In the genomic region with DNA sequence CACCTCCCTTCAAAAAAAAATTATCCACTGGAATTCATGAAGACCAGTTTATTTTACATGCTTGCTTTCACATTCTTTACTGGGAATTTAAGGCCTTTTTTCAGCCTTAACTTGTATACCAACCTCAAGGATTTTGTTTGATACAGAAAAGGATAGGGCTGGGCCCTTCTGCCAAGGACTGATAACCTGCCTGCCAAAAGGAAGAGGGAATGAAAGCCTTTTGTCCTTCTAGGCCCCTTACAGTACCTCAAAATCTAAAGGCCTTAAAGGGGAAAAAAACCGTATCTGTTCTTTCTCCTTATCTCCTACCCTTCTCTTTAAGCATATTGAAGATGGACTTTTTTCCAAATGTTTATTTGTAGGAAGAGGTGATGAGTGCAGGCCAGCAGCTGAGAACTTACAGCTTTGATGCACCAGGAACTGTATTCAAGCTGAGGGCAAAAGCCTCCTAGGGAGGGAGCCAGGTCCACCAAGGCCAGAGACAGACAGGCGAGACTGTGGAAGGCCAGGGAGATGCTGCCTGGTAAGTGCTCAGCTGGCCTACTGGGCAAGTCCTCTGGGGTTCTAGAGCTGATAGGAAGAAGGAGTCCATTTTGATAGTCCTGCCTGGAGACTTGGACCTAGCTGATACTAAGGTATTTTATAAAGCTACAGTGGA, we compare ENCODE assay signal across 17 cellular contexts. TPM values are rescaled to one million over a fixed set of nuclear protein-coding genes. Genes with fewer than 3 reads are reported as not detected.
DNase-seq lines count a peak whose midpoint lies in the region; ATAC-seq, FAIRE-seq and TF ChIP-seq lines count a peak whose summit lies in the region.
"Had no signal": no experiment of that assay in that cellular context is flagged by ENCODE, and none has a peak within 500 bp of the region (broad histone marks: within the 10 kb centered on the region; RNA-seq: fewer than 3 reads in every experiment).

No MANE protein-coding gene starts in this region.

- H2BK5ac ChIP-seq in H1 (ENCODE audit: low read depth, low read length): no peak overlapping the region

- H3K9me3 ChIP-seq in H1 (ENCODE audit: insufficient read depth in 2 of 2, low read depth in 1 of 2, low read length in 1 of 2): no peaks in the 10 kb centered on the region
- H3K9me3 ChIP-seq: gastroesophageal sphincter had no signal

- TF ChIP-seq RAD21 in H1 (IDR thresholded peaks at IDR 0.05 in 1 of 2, conservative IDR thresholded peaks at IDR 0.05 in 1 of 2; ENCODE audit: low read depth in 2 of 2, low read length in 2 of 2): no peak

- peaks cover 3% of the 10 kb centered on the region for H3K4me1 Mint-ChIP-seq in activated T-cell treated with anti-CD3 and anti-CD28 coated beads, Interleukin-2, amount 50 U/mL, for 72 hours (ENCODE audit: low read depth)
- H3K4me1 Mint-ChIP-seq in stimulated activated effector memory CD8-positive, alpha-beta T cell treated with anti-CD3 and anti-CD28 coated beads, Interleukin-12 subunit alpha, Interleukin-12 subunit beta, amount 100 ng/mL, for 72 hours: peaks cover 49% of the 10 kb centered on the region

- POLR2A ChIA-PET in H1 (lab: Charles Lee; ENCODE audit: partially characterized antibody): interaction anchor here (1.3 to 2.5 kb wide), 5 partner anchors 11 to 28 kb away, joined by 3 to 10 read pairs (median 5); no protein-coding TSS in a partner anchor

- TF ChIP-seq CTCF in H1 (IDR thresholded peaks at IDR 0.05; ENCODE audit: control extremely low read depth in 1 of 3, insufficient read depth in 1 of 3, low read depth in 1 of 3, low read length in 3 of 3): no peak

- H4K91ac ChIP-seq in H1 (replicated peaks; ENCODE audit: insufficient read length, low read length): no peak overlapping the region

- WGBS in H1 (ENCODE audit: extremely low coverage in 1 of 2, insufficient coverage in 1 of 2, insufficient read length in 1 of 2, insufficient replicate concordance in 2 of 2, low coverage in 1 of 2, low lambda C conversion rate in 2 of 2, missing lambda C conversion rate in 1 of 2), 2 experiments: 97% methylated on average over 2 of the region's 2 CpGs; no CpG with 5 or more reads in 1 of the 2 experiments

- peak in 1 of 2 experiments; percentile 30; a peak in 1 of 3 replicates for TF ChIP-seq POLR2A in H1 (IDR thresholded peaks at IDR 0.05; ENCODE audit: control extremely low read depth in 1 of 2, low read depth in 2 of 2, low read length in 2 of 2)

- H3K79me1 ChIP-seq in H1 (ENCODE audit: low read depth, low read length): peaks cover 5% of the 10 kb centered on the region

- no peak overlapping the region for H4K5ac ChIP-seq in H1 (ENCODE audit: insufficient read length, low read depth, low read length)

- H3K79me2 ChIP-seq in H1 (ENCODE audit: control insufficient read depth in 1 of 2, insufficient read depth in 2 of 2, low read length in 2 of 2): no peaks in the 10 kb centered on the region

- H3K56ac ChIP-seq in H1 (replicated peaks; ENCODE audit: insufficient read length, low read depth, low read length): no peak overlapping the region

- no peak overlapping the region for H3K9ac ChIP-seq in H1 (replicated peaks in 1 of 4; ENCODE audit: extremely low read depth in 1 of 4, low read depth in 3 of 4, low read length in 3 of 4)

- H3K27ac Mint-ChIP-seq in activated T-cell treated with anti-CD3 and anti-CD28 coated beads, Interleukin-2, amount 50 U/mL, for 72 hours: peak overlapping the region; percentile 82
- peak overlapping the region; percentile 79 for H3K27ac Mint-ChIP-seq in stimulated activated effector memory CD8-positive, alpha-beta T cell treated with anti-CD3 and anti-CD28 coated beads, Interleukin-12 subunit alpha, Interleukin-12 subunit beta, amount 100 ng/mL, for 72 hours
- H3K27ac Mint-ChIP-seq: activated naive CD8-positive, alpha-beta T cell treated with anti-CD3 and anti-CD28 coated beads, Interleukin-2, amount 50 U/mL, for 24 hours had no signal

- no peak for TF ChIP-seq EP300 in H1 (IDR thresholded peaks at IDR 0.05; ENCODE audit: borderline replicate concordance in 1 of 2, low read depth in 2 of 2, low read length in 2 of 2)

- no peak overlapping the region for H2BK15ac ChIP-seq in H1 (ENCODE audit: low read length)

- no peak overlapping the region for H3K4me3 Mint-ChIP-seq in activated T-cell treated with anti-CD3 and anti-CD28 coated beads, Interleukin-2, amount 50 U/mL, for 72 hours
- no peak overlapping the region for H3K4me3 Mint-ChIP-seq in stimulated activated effector memory CD8-positive, alpha-beta T cell treated with anti-CD3 and anti-CD28 coated beads, Interleukin-12 subunit alpha, Interleukin-12 subunit beta, amount 100 ng/mL, for 72 hours
- H3K4me3 Mint-ChIP-seq: activated naive CD8-positive, alpha-beta T cell treated with anti-CD3 and anti-CD28 coated beads, Interleukin-2, amount 50 U/mL, for 24 hours had no signal

- H4K20me1 ChIP-seq in H1 (replicated peaks in 1 of 2; ENCODE audit: control insufficient read depth in 1 of 2, insufficient read depth in 2 of 2, low read length in 2 of 2): peaks cover 1 to 14% of the 10 kb centered on the region in 2 experiments

- no peak overlapping the region for H2BK120ac ChIP-seq in H1 (replicated peaks; ENCODE audit: low read depth, low read length)

- H2AFZ ChIP-seq in H1 (ENCODE audit: low read length): no peak overlapping the region

- no peaks in the 10 kb centered on the region for H3K27me3 Mint-ChIP-seq in activated T-cell treated with anti-CD3 and anti-CD28 coated beads, Interleukin-2, amount 50 U/mL, for 72 hours (ENCODE audit: low read depth)
- H3K27me3 Mint-ChIP-seq: activated naive CD8-positive, alpha-beta T cell treated with anti-CD3 and anti-CD28 coated beads, Interleukin-2, amount 50 U/mL, for 24 hours had no signal

- H3K27ac ChIP-seq in H1 (ENCODE audit: low read depth, low read length) (no peak overlapping the region), caudate nucleus (ENCODE audit: low read depth, low read length) (no peak overlapping the region)
- H3K27ac ChIP-seq: VCaP had no signal

- H3K36me3 Mint-ChIP-seq in activated T-cell treated with anti-CD3 and anti-CD28 coated beads, Interleukin-2, amount 50 U/mL, for 72 hours (ENCODE audit: insufficient read depth in 2 of 2): peaks cover 7 to 26% of the 10 kb centered on the region in 2 donors
- H3K36me3 Mint-ChIP-seq in stimulated activated effector memory CD8-positive, alpha-beta T cell treated with anti-CD3 and anti-CD28 coated beads, Interleukin-12 subunit alpha, Interleukin-12 subunit beta, amount 100 ng/mL, for 72 hours: peaks cover 86% of the 10 kb centered on the region

- CTCF ChIA-PET in H1 (lab: Charles Lee; ENCODE audit: partially characterized antibody): interaction anchor here (0.7 to 1.2 kb wide), 4 partner anchors 17 to 187 kb away, joined by 3 to 6 read pairs (median 4); no protein-coding TSS in a partner anchor

- H3K27me3 ChIP-seq in H1 (replicated peaks in 1 of 4; ENCODE audit: control insufficient read depth in 3 of 4, extremely low read depth in 1 of 4, insufficient read depth in 3 of 4, low read length in 3 of 4): no peaks in the 10 kb centered on the region
- H3K27me3 ChIP-seq: gastroesophageal sphincter had no signal

- H2AK5ac ChIP-seq in H1 (ENCODE audit: low read depth, low read length): no peak overlapping the region

- H3K4me3 ChIP-seq in H1 (ENCODE audit: extremely low read depth in 1 of 4, insufficient read depth in 2 of 4, low read depth in 3 of 4, low read length in 4 of 4): no peak overlapping the region
- H3K4me3 ChIP-seq: gastroesophageal sphincter, GM12878 had no signal

- H3K9me3 Mint-ChIP-seq in activated T-cell treated with anti-CD3 and anti-CD28 coated beads, Interleukin-2, amount 50 U/mL, for 72 hours: no peaks in the 10 kb centered on the region
- no peaks in the 10 kb centered on the region for H3K9me3 Mint-ChIP-seq in stimulated activated effector memory CD8-positive, alpha-beta T cell treated with anti-CD3 and anti-CD28 coated beads, Interleukin-12 subunit alpha, Interleukin-12 subunit beta, amount 100 ng/mL, for 72 hours
- H3K9me3 Mint-ChIP-seq: activated naive CD8-positive, alpha-beta T cell treated with anti-CD3 and anti-CD28 coated beads, Interleukin-2, amount 50 U/mL, for 24 hours had no signal

- no peak for DNase-seq in activated T-cell treated with anti-CD3 and anti-CD28 coated beads, Interleukin-2, amount 50 U/mL, for 72 hours
- no peak for DNase-seq in activated T-cell treated with anti-CD3 and anti-CD28 coated beads for 4 hours
- peak; percentile 78 for DNase-seq in OCI-M1 (lab: John Stamatoyannopoulos, UW)
- DNase-seq in H1 (ENCODE audit: low read depth in 1 of 2, low spot score in 2 of 2): no peak
- no peak for DNase-seq in stimulated activated effector memory CD8-positive, alpha-beta T cell treated with anti-CD3 and anti-CD28 coated beads, Interleukin-12 subunit alpha, Interleukin-12 subunit beta, amount 100 ng/mL, for 72 hours (ENCODE audit: low spot score in 2 of 2)
- no peak for DNase-seq in NOMO-1 treated with DMSO at 0.1 percent for 48 hours (lab: John Stamatoyannopoulos, UW; ENCODE audit: unreplicated experiment)
- no peak for DNase-seq in NCI-H526 treated with DMSO at 0.1 percent for 48 hours (lab: John Stamatoyannopoulos, UW)
- no peak for DNase-seq in caudate nucleus (lab: John Stamatoyannopoulos, UW)
- DNase-seq: activated naive CD8-positive, alpha-beta T cell treated with anti-CD3 and anti-CD28 coated beads, Interleukin-2, amount 50 U/mL, for 24 hours; COR-L47; midbrain; NCI-H1694 treated with DMSO at 0.1 percent for 48 hours; NCI-H510A had no signal

- ATAC-seq in activated T-cell treated with anti-CD3 and anti-CD28 coated beads, Interleukin-2, amount 50 U/mL, for 72 hours (replicated peaks in 1 of 2): no peak
- no peak for ATAC-seq in stimulated activated effector memory CD8-positive, alpha-beta T cell treated with anti-CD3 and anti-CD28 coated beads, Interleukin-12 subunit alpha, Interleukin-12 subunit beta, amount 100 ng/mL, for 72 hours
- ATAC-seq: activated naive CD8-positive, alpha-beta T cell treated with anti-CD3 and anti-CD28 coated beads, Interleukin-2, amount 50 U/mL, for 24 hours; gastroesophageal sphincter; GM12878; SK-N-SH treated with all-trans-retinoic acid at 6 μM for 48 hours had no signal

- H3K23me2 ChIP-seq in H1 (ENCODE audit: low read depth, low read length): no peaks in the 10 kb centered on the region

- H4K8ac ChIP-seq in H1 (ENCODE audit: extremely low read depth, insufficient read depth, low read length): no peak overlapping the region

- H2BK20ac ChIP-seq in H1 (ENCODE audit: low read length): no peak overlapping the region

- peaks cover 0 to 2% (median 0%) of the 10 kb centered on the region in 4 experiments; a peak in 1 of 7 replicates for H3K4me1 ChIP-seq in H1 (replicated peaks in 1 of 4; ENCODE audit: control insufficient read depth in 3 of 4, insufficient read depth in 4 of 4, low read length in 3 of 4)

- peaks cover 7 to 70% (median 33%) of the 10 kb centered on the region in 4 experiments for H3K36me3 ChIP-seq in H1 (ENCODE audit: control insufficient read depth in 2 of 4, insufficient read depth in 4 of 4, low read length in 3 of 4)

- no peak for FAIRE-seq in H1 (lab: Jason Lieb, UNC)
- FAIRE-seq: GM12878 had no signal

- H3K4me2 ChIP-seq in H1 (ENCODE audit: insufficient read depth in 1 of 2, low read depth in 2 of 2, low read length in 2 of 2): no peak overlapping the region

- H3K18ac ChIP-seq in H1 (ENCODE audit: extremely low read depth, low read length): no peak overlapping the region

- H3K14ac ChIP-seq in H1 (ENCODE audit: insufficient read length): no peak overlapping the region

- no peak overlapping the region for H2BK12ac ChIP-seq in H1 (ENCODE audit: low read depth, low read length)

- no peak overlapping the region for H3K23ac ChIP-seq in H1 (ENCODE audit: insufficient read length)

- H3K4ac ChIP-seq in H1 (replicated peaks; ENCODE audit: insufficient read length, low read depth, low read length): no peak overlapping the region

RNA-seq across cellular contexts. Expression of a gene that starts 31.8 kb away (rescaled TPM):
- under 1 TPM in 1 of 2 donors, not detected in 1; 0.43 TPM for total RNA-seq in activated T-cell treated with anti-CD3 and anti-CD28 coated beads, Interleukin-2, amount 50 U/mL, for 72 hours
- total RNA-seq in H1 (2021; fragmentation: NEBNext Ultra II Directional; extraction: Animal tissue kit (Norgen Biotek cat#: 25700)): 3.7 and 4.8 TPM in 2 replicates
- polyA plus RNA-seq in H1 (2011; rRNA removed): 5.9 and 8.1 TPM in 2 replicates
- polyA plus RNA-seq in H1 (2011; cell fraction: cytosol; rRNA removed): 6.0 TPM
- polyA plus RNA-seq in H1 (2011; cell fraction: nucleus; rRNA removed): 10.1 TPM
- 4.3 to 6.8 TPM (median 5.7 TPM) in 4 replicates for polyA plus RNA-seq in H1 (2012, experiment 1 of 2)
- polyA plus RNA-seq in H1 (2012, experiment 2 of 2): 2.8 TPM
- polyA plus RNA-seq in H1 (2013, experiment 1 of 2): 5.7 TPM
- 5.5 TPM for polyA plus RNA-seq in H1 (2013, experiment 2 of 2)
- polyA minus RNA-seq in H1 (2011; rRNA and poly(A)+ RNA removed): 13.6 and 13.8 TPM in 2 replicates
- polyA minus RNA-seq in H1 (2011; cell fraction: cytosol; rRNA and poly(A)+ RNA removed): 4.0 TPM
- 12.7 TPM for polyA minus RNA-seq in H1 (2011; cell fraction: nucleus; rRNA and poly(A)+ RNA removed)

RNA-seq across cellular contexts. Expression of a gene that starts 39.8 kb away (rescaled TPM):
- total RNA-seq in activated T-cell treated with anti-CD3 and anti-CD28 coated beads, Interleukin-2, amount 50 U/mL, for 72 hours: 10 to 100 TPM; 59.3 to 63.8 TPM
- total RNA-seq in H1 (2021; fragmentation: NEBNext Ultra II Directional; extraction: Animal tissue kit (Norgen Biotek cat#: 25700)): 53.6 and 62.9 TPM in 2 replicates
- polyA plus RNA-seq in H1 (2011; rRNA removed): 36.4 and 37.6 TPM in 2 replicates
- 47.5 TPM for polyA plus RNA-seq in H1 (2011; cell fraction: cytosol; rRNA removed)
- 28.9 TPM for polyA plus RNA-seq in H1 (2011; cell fraction: nucleus; rRNA removed)
- polyA plus RNA-seq in H1 (2012, experiment 1 of 2): 45.7 to 64.1 TPM (median 53.5 TPM) in 4 replicates
- polyA plus RNA-seq in H1 (2012, experiment 2 of 2): 4.9 TPM
- polyA plus RNA-seq in H1 (2013, experiment 1 of 2): 32.2 TPM
- polyA plus RNA-seq in H1 (2013, experiment 2 of 2): 35.9 TPM
- polyA minus RNA-seq in H1 (2011; rRNA and poly(A)+ RNA removed): 50.2 and 54.6 TPM in 2 replicates
- polyA minus RNA-seq in H1 (2011; cell fraction: cytosol; rRNA and poly(A)+ RNA removed): 33.5 TPM
- polyA minus RNA-seq in H1 (2011; cell fraction: nucleus; rRNA and poly(A)+ RNA removed): 20.8 TPM
